11 cellular contexts compared by ENCODE assay signal in genomic region chr3:65334045-65334665, GRCh38.
A peak's percentile ranks its signal among the peaks of the same experiment; 100 is the strongest.
DNase-seq lines count a peak whose midpoint lies in the region; ATAC-seq and TF ChIP-seq lines count a peak whose summit lies in the region.
"Had no signal": no experiment of that assay in that cellular context is flagged by ENCODE, and none has a peak within 500 bp of the region (broad histone marks: within the 10 kb centered on the region; RNA-seq: fewer than 3 reads in every experiment).

No MANE protein-coding gene starts in this region.

- H3K9ac ChIP-seq in OCI-LY3 (ENCODE audit: low read length) (no peak overlapping the region), neural progenitor cell (no peak overlapping the region)

- H3K4me3 ChIP-seq in OCI-LY3 (ENCODE audit: low read length) (no peak overlapping the region), neural progenitor cell (no peak overlapping the region)

- H3K36me3 Mint-ChIP-seq in Calu3 (ENCODE audit: insufficient read depth, unreplicated experiment), result no peaks in the 10 kb centered on the region
- no peaks in the 10 kb centered on the region for H3K36me3 Mint-ChIP-seq in neural progenitor cell
- H3K36me3 Mint-ChIP-seq in stimulated activated memory B cell treated with anti-CD40 and anti-IgM and Interleukin-4, amounts not matched to agents 10 μg/mL and 1 μg/mL and 100 μg/mL, for 72 hours, result no peaks in the 10 kb centered on the region

- H3K4me1 Mint-ChIP-seq in Calu3 (ENCODE audit: low read depth, unreplicated experiment) (peaks cover 8% of the 10 kb centered on the region), neural progenitor cell (peaks cover 30% of the 10 kb centered on the region)
- H3K4me1 Mint-ChIP-seq in stimulated activated memory B cell treated with anti-CD40 and anti-IgM and Interleukin-4, amounts not matched to agents 10 μg/mL and 1 μg/mL and 100 μg/mL, for 72 hours, result no peaks in the 10 kb centered on the region

- H3K4me1 ChIP-seq in OCI-LY3 (ENCODE audit: low read length), result peaks cover 7% of the 10 kb centered on the region; the same call in 1 of the 2 replicates
- peaks cover 6% of the 10 kb centered on the region for H3K4me1 ChIP-seq in neural progenitor cell

- no peak overlapping the region for H3K4me3 Mint-ChIP-seq in Calu3 (ENCODE audit: low read depth, unreplicated experiment)
- peak overlapping the region; percentile 17 for H3K4me3 Mint-ChIP-seq in neural progenitor cell
- no peak overlapping the region for H3K4me3 Mint-ChIP-seq in stimulated activated memory B cell treated with anti-CD40 and anti-IgM and Interleukin-4, amounts not matched to agents 10 μg/mL and 1 μg/mL and 100 μg/mL, for 72 hours

- no peak overlapping the region for H2AFZ ChIP-seq in OCI-LY3 (ENCODE audit: low read depth, low read length)
- H2AFZ ChIP-seq in neural progenitor cell (replicated peaks), result no peak overlapping the region

- CTCF ChIA-PET in Calu3 (lab: Charles Lee), result interaction anchor here (1.1 kb wide), 1 partner anchor 13 kb away, joined by 3 read pairs; no protein-coding TSS in a partner anchor

- no peaks in the 10 kb centered on the region for H3K9me3 Mint-ChIP-seq in Calu3 (ENCODE audit: low read depth, unreplicated experiment)
- peaks cover 11% of the 10 kb centered on the region for H3K9me3 Mint-ChIP-seq in neural progenitor cell
- H3K9me3 Mint-ChIP-seq in stimulated activated memory B cell treated with anti-CD40 and anti-IgM and Interleukin-4, amounts not matched to agents 10 μg/mL and 1 μg/mL and 100 μg/mL, for 72 hours, result peaks cover 6% of the 10 kb centered on the region

- intact Hi-C loops in Calu3 (cut with micrococcal nuclease; ENCODE audit: unreplicated experiment), result no loop called here

- H3K27me3 ChIP-seq in OCI-LY3 (ENCODE audit: low read depth, low read length) (peaks cover 11% of the 10 kb centered on the region; the same call in 1 of the 2 replicates), neural progenitor cell (no peaks in the 10 kb centered on the region)

- H3K27ac ChIP-seq in OCI-LY3 (ENCODE audit: low read length) (no peak overlapping the region), neural progenitor cell (no peak overlapping the region)

- BruUV-seq in Calu3 (replicated peaks; lab: Mats Ljungman, UMichigan), result no TSS peak

- H3K36me3 ChIP-seq in OCI-LY3 (replicated peaks; ENCODE audit: low read depth, low read length) (no peaks in the 10 kb centered on the region), neural progenitor cell (no peaks in the 10 kb centered on the region)

- H3F3A ChIP-seq in neural progenitor cell (ENCODE audit: low read depth), result no peaks in the 10 kb centered on the region

- no peaks in the 10 kb centered on the region for H3K9me3 ChIP-seq in OCI-LY3 (ENCODE audit: insufficient read depth, low read length)
- no peaks in the 10 kb centered on the region for H3K9me3 ChIP-seq in neural progenitor cell (ENCODE audit: low read depth)

- no peaks in the 10 kb centered on the region for H4K20me1 ChIP-seq in OCI-LY3 (ENCODE audit: insufficient read depth, low read length)
- H4K20me1 ChIP-seq in neural progenitor cell (ENCODE audit: low read depth), result no peaks in the 10 kb centered on the region

- DNase-seq in Calu3, result peak; percentile 15
- DNase-seq in fibroblast of peridontal ligament (ENCODE audit: extremely low read depth), result peak; percentile 12
- peak; percentile 9 for DNase-seq in neural progenitor cell (ENCODE audit: low spot score)
- DNase-seq in NCI-H2107 treated with DMSO at 0.1 percent for 48 hours (lab: John Stamatoyannopoulos, UW; ENCODE audit: unreplicated experiment), result no peak
- no peak for DNase-seq in NOMO-1 treated with DMSO at 0.1 percent for 48 hours (lab: John Stamatoyannopoulos, UW; ENCODE audit: unreplicated experiment)
- DNase-seq: activated T-cell treated with anti-CD3 and anti-CD28 coated beads for 4 hours, occipital lobe, T-helper 2 cell had no signal

- no peak for ATAC-seq in stimulated activated memory B cell treated with anti-CD40 and anti-IgM and Interleukin-4, amounts not matched to agents 10 μg/mL and 1 μg/mL and 100 μg/mL, for 72 hours
- ATAC-seq in HG02938 (IDR thresholded peaks at IDR 0.05; ENCODE audit: unreplicated experiment), result no peak

- H3K79me2 ChIP-seq in OCI-LY3 (ENCODE audit: low read length) (no peaks in the 10 kb centered on the region), neural progenitor cell (ENCODE audit: low read depth) (no peaks in the 10 kb centered on the region)

- H3K4me2 ChIP-seq in OCI-LY3 (ENCODE audit: low read length), result no peak overlapping the region
- no peak overlapping the region for H3K4me2 ChIP-seq in neural progenitor cell

- peaks cover 23% of the 10 kb centered on the region for H3K27me3 Mint-ChIP-seq in Calu3 (ENCODE audit: unreplicated experiment)
- peaks cover 3% of the 10 kb centered on the region for H3K27me3 Mint-ChIP-seq in neural progenitor cell (ENCODE audit: insufficient read depth, low read depth)
- no peaks in the 10 kb centered on the region for H3K27me3 Mint-ChIP-seq in stimulated activated memory B cell treated with anti-CD40 and anti-IgM and Interleukin-4, amounts not matched to agents 10 μg/mL and 1 μg/mL and 100 μg/mL, for 72 hours

- TF ChIP-seq CTCF in Calu3 (IDR thresholded peaks at IDR 0.05; ENCODE audit: unreplicated experiment) (no peak), OCI-LY3 (IDR thresholded peaks at IDR 0.05; ENCODE audit: low read depth, low read length) (peak; percentile 39; the same call in 1 of the 2 replicates), neural progenitor cell (IDR thresholded peaks at IDR 0.05) (peak; percentile 41)

- H3K27ac Mint-ChIP-seq in Calu3 (ENCODE audit: unreplicated experiment), result no peak overlapping the region
- peak overlapping the region; percentile 75 for H3K27ac Mint-ChIP-seq in neural progenitor cell
- no peak overlapping the region for H3K27ac Mint-ChIP-seq in stimulated activated memory B cell treated with anti-CD40 and anti-IgM and Interleukin-4, amounts not matched to agents 10 μg/mL and 1 μg/mL and 100 μg/mL, for 72 hours

Comparison
In these comparisons a context has a peak if more than half of its experiments do, and no peak if none do; other contexts are left out.
1. DNase-seq: peak in Calu3 (single experiment), fibroblast of peridontal ligament (single experiment) and neural progenitor cell (single experiment); none in NCI-H2107 treated with DMSO at 0.1 percent for 48 hours (single experiment) and NOMO-1 treated with DMSO at 0.1 percent for 48 hours (single experiment).